28 cellular contexts compared by ENCODE assay signal in genomic region chr1:220203816-220204215, GRCh38.
"Had no signal": no experiment of that assay in that cellular context is flagged by ENCODE, and none has a peak within 500 bp of the region (broad histone marks: within the 10 kb centered on the region; RNA-seq: fewer than 3 reads in every experiment).

No MANE protein-coding gene starts in this region.

- ATAC-seq: activated CD8-positive, alpha-beta T cell treated with anti-CD3 and anti-CD28 coated beads for 36 hours; Right ventricle myocardium inferior had no signal

- H3K27me3 ChIP-seq: ascending aorta, cardiac muscle cell, colonic mucosa had no signal

- H3K4me2 ChIP-seq: PC-9 had no signal

- H3K4me1 ChIP-seq: ascending aorta, colonic mucosa had no signal

- H3K4me3 ChIP-seq: ascending aorta, cardiac muscle cell, colonic mucosa, PC-9 had no signal

- H2AFZ ChIP-seq: PC-9 had no signal

- H3K9me3 ChIP-seq: ascending aorta, colonic mucosa had no signal

- H3K27ac ChIP-seq: ascending aorta, cardiac muscle cell, colonic mucosa, PC-9, RWPE1 had no signal

- DNase-seq: activated CD4-positive, alpha-beta T cell treated with anti-CD3 and anti-CD28 coated beads, Interleukin-2, amount 10 ng/mL, durations not matched to agents 24 days and 14 days; activated CD4-positive, alpha-beta T cell treated with anti-CD3 and anti-CD28 coated beads, Interleukin-2, amount 50 U/mL, for 4 hours; activated CD8-positive, alpha-beta T cell treated with anti-CD3 and anti-CD28 coated beads for 36 hours; activated gamma-delta T cell; activated naive CD4-positive, alpha-beta T cell treated with Interleukin-2 at 50 U/mL for 16 hours; activated naive CD8-positive, alpha-beta T cell treated with anti-CD3 and anti-CD28 coated beads, Interleukin-2, amount 10 ng/mL, durations not matched to agents 7 days and 5 days; activated T-cell treated with anti-CD3 and anti-CD28 coated beads, Interleukin-2, amount 50 U/mL, for 1 hour; amygdala; colonic mucosa; KG1; NCI-H1105 treated with DMSO at 0.1 percent for 48 hours; NCI-H1436; NCI-H1694; NCI-H1930; NCI-H2081 treated with DMSO at 0.1 percent for 48 hours; NCI-H345; NCI-H526; NCI-H748 treated with DMSO at 0.1 percent for 48 hours; NK-92 treated with Interleukin-12 subunit alpha and Interleukin-12 subunit beta, amount 100 ng/mL, for 24 hours; PC-9; SW 1271; T-helper 1 cell; T-helper 2 cell; T-helper 9 cell had no signal
